ENCODE assay signal across 1 cellular context in the genomic region with DNA sequence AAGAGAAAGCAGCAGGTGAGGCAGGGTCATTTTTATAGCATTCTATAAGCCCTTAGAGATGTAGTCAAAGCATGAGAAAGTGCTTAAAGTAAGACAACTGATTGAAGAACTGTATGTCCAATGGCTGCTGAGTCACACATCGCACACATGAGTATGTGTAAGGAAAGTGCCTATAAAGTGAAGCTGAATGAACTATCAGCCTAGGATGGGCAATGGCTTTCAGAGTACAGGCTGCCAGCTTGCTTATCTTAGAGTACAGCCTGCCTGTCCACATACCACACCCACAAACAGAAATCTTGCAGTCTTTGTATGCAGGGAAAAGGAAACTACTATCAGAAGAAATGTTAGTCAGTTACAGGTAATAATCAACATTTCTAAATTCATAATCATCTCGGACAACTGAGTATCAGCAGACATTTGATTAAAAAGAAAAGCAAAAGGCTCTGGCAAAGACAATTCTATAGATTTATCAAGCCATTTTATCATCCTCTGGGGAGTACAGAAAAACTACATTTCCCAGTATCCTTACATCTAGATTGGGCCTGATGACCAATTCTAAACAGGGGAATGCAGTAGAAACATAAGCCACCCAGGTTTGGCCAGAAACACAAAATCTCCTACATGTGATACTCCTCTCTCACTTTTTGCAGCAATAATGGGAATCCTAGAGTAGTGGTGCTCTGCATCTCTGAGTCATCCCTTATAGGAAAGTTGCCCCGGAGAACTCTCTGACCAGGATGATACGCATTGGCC.
TF ChIP-seq lines count a peak whose summit lies in the region.

No MANE protein-coding gene starts in this region.

TF ChIP-seq in H1, 55 proteins besides CTCF, POLR2A, EP300 and RAD21:
- TF ChIP-seq JUND (IDR thresholded peaks at IDR 0.05; ENCODE audit: low read length): no peak
- TF ChIP-seq CEBPB (IDR thresholded peaks at IDR 0.05; ENCODE audit: low read depth, low read length): no peak
- peak; percentile 14; the same call in 1 of the 2 replicates for TF ChIP-seq SIX5 (IDR thresholded peaks at IDR 0.05; ENCODE audit: low read depth, low read length)
